ENCODE assay signal across 7 cellular contexts in the genomic region with DNA sequence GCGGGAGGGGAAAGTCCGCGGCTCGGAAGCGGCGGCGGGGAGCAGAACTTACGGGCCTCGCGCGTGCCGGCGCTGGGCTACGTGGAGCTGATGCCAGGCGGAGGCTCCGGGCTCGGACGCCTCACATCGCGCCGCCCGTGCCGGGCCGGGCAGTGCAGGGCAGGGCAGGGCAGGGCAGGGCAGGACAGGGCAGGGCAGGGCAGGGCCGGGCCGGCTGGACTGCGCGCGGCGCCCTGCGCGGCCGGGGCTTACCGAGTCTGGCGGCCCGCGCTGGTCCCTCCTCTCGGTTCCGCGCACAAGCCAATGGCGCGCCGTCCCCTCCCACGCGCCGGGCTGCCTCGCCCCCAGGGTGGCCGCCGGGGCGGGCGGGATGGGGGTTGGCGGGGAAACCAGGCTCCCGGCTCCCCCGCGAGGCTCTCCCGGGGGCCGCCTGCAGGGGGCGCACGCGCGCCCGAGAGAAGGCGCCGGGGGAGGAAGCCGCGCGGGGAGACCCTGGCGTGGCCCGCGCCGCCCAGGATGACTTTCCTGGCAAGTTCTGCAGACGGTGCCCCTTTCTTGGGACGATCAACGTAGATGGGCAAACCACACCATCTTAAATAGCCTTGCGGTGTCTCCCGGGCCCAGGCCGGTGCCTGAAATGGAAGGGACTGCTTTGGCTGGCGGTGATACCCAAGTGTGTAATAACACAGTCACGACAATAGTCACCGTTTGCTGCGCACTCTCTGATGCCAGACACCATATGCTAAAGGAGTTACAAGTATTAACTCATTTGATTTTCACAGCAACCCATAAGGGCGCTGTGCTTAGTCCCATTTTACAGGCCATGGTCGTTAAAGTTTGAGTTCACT.
DNase-seq lines count a peak whose midpoint lies in the region; TF ChIP-seq lines count a peak whose summit lies in the region.

TSS of gene TP53I11 (minus strand) at position 259 of the 848 bp plus-strand sequence. CDS start 12,548 bp downstream, outside the sequence.

- H3K4me1 ChIP-seq in muscle layer of colon (ENCODE audit: insufficient read depth, low read length), result peaks cover 8% of the 10 kb centered on the region

- peak within 1 kb of the TSS; percentile 60 for H3K27ac ChIP-seq in epithelial cell of prostate
- peak within 1 kb of the TSS; percentile 63 for H3K27ac ChIP-seq in muscle layer of colon (ENCODE audit: low read depth, low read length)

- H3K36me3 ChIP-seq in muscle layer of colon (ENCODE audit: insufficient read depth, low read length), result no peaks in the 10 kb centered on the region

- in situ Hi-C loops in GM13977 (cut with MboI; ENCODE audit: low pct_unique_long_range_greater_than_20kb, low sequenced_read_pairs, unreplicated experiment), result no loop called here

- H3K9ac ChIP-seq in muscle layer of colon (ENCODE audit: low read length), result peak within 1 kb of the TSS; percentile 44

- H3K27me3 ChIP-seq in muscle layer of colon (ENCODE audit: control insufficient read depth in 1 of 2, insufficient read depth in 2 of 2, low read length in 2 of 2), result no peaks in the 10 kb centered on the region

- peak; percentile 45 for TF ChIP-seq CTCF in GM13977 (IDR thresholded peaks at IDR 0.05; ENCODE audit: extremely low read depth, insufficient read depth, missing control alignments)

- DNase-seq in GM13977 (ENCODE audit: low spot score), result peak; percentile 82
- DNase-seq in NCI-H526 treated with DMSO at 0.1 percent for 48 hours (lab: John Stamatoyannopoulos, UW), result peak; percentile 23
- peak; percentile 62 for DNase-seq in activated T-cell treated with anti-CD3 and anti-CD28 coated beads for 24 hours (ENCODE audit: low read depth)
- no peak for DNase-seq in epithelial cell of prostate (ENCODE audit: low read depth, low spot score)
- peak; percentile 47 to 55 for DNase-seq in stimulated activated CD8-positive, alpha-beta memory T cell treated with anti-CD3 and anti-CD28 coated beads, Interleukin-7, amount 100 ng/mL, for 48 hours (ENCODE audit: extremely low read depth in 1 of 2, low read depth in 1 of 2)
- no peak for DNase-seq in NAMALWA (ENCODE audit: low spot score)

- peak within 1 kb of the TSS; percentile 62 to 68 for H3K4me3 ChIP-seq in muscle layer of colon (ENCODE audit: low read depth in 1 of 2, low read length in 2 of 2)

- no peaks in the 10 kb centered on the region for H3K9me3 ChIP-seq in muscle layer of colon (ENCODE audit: low read length)

Comparison
In these comparisons a context has a peak if more than half of its experiments do, and no peak if none do; other contexts are left out.
1. DNase-seq: peak in GM13977 (single experiment), NCI-H526 treated with DMSO at 0.1 percent for 48 hours (single experiment), activated T-cell treated with anti-CD3 and anti-CD28 coated beads for 24 hours (single experiment) and stimulated activated CD8-positive, alpha-beta memory T cell treated with anti-CD3 and anti-CD28 coated beads, Interleukin-7, amount 100 ng/mL, for 48 hours (2 of 2); none in epithelial cell of prostate (single experiment) and NAMALWA (single experiment).